8 cellular contexts compared by ENCODE assay signal in the genomic region with DNA sequence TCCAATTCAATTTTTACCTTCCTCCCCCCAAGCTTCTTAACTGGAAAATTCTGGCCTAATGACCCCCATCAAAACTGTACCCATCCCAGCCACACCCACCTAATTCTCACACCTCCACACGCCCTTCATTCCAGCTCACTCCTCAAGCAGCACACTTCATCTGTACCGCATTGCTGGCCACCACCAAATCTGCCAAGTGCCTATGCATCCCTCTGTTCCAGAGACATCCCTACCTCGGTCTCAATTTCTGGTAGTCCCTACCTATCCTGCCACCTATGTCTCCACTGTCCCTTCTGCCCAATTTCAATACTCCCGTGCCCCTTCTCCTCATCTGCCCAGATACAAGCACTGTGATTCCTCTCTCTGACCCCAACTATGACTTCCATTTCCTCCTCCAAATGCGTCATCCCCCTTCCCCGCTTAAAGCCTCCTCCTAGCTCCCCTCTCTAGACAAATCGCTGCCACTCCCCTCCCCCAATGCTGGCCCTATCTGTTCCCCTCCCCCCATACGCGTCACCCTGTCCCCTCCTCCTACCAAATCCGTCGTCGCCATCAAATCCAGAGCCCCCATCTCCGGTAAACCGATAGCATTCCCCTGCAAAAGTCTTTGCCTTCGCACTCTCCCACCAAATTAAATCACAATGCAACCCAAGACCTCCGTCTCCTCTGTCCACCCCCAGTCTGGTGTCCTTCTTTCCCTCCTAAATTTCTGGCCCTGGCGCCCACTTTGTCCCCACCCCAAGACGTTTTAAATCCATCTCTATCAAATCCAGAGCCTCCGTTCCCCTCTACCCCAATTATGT. TPM values are rescaled to one million over a fixed set of nuclear protein-coding genes. Genes with fewer than 3 reads are reported as not detected.
DNase-seq lines count a peak whose midpoint lies in the region; ATAC-seq and TF ChIP-seq lines count a peak whose summit lies in the region.

No MANE protein-coding gene starts in this region.

- no peak for ATAC-seq in GM21381 (IDR thresholded peaks at IDR 0.05; ENCODE audit: unreplicated experiment)

- H3K36me3 ChIP-seq in Karpas-422 (ENCODE audit: insufficient read depth, low read length) (no peaks in the 10 kb centered on the region), endodermal cell (ENCODE audit: control insufficient read depth, insufficient read depth, low read length) (peaks cover 31% of the 10 kb centered on the region), muscle layer of colon (ENCODE audit: insufficient read depth, low read length) (peaks cover 6% of the 10 kb centered on the region), stomach smooth muscle (ENCODE audit: control insufficient read depth in 2 of 2, insufficient read depth in 2 of 2, low read length in 2 of 2) (peaks cover 0 to 3% of the 10 kb centered on the region in 2 donors)

- H3K27ac ChIP-seq in Karpas-422 (ENCODE audit: low read length) (peak overlapping the region; percentile 49), endodermal cell (ENCODE audit: low read depth, low read length) (peak overlapping the region; percentile 36), muscle layer of colon (ENCODE audit: low read depth, low read length) (peak overlapping the region; percentile 95), stomach smooth muscle (ENCODE audit: low read length) (peak overlapping the region; percentile 96)

- peaks cover 38% of the 10 kb centered on the region for H3K4me1 Mint-ChIP-seq in activated CD4-positive, alpha-beta T cell treated with anti-CD3 and anti-CD28 coated beads, Interleukin-2, amount 10 ng/mL, durations not matched to agents 7 days and 5 days
- peaks cover 19% of the 10 kb centered on the region for H3K4me1 Mint-ChIP-seq in endodermal cell

- no peaks in the 10 kb centered on the region for H3K9me2 ChIP-seq in Karpas-422 (replicated peaks; ENCODE audit: insufficient read depth, low read length)

- H3K9me3 Mint-ChIP-seq in activated CD4-positive, alpha-beta T cell treated with anti-CD3 and anti-CD28 coated beads, Interleukin-2, amount 10 ng/mL, durations not matched to agents 7 days and 5 days: no peaks in the 10 kb centered on the region
- H3K9me3 Mint-ChIP-seq in endodermal cell: no peaks in the 10 kb centered on the region

- H3K9ac ChIP-seq in Karpas-422 (ENCODE audit: low read length): peak overlapping the region; percentile 98
- peak overlapping the region; percentile 89 for H3K9ac ChIP-seq in endodermal cell (ENCODE audit: extremely low read depth, low read length, poor library complexity, severe bottlenecking)
- peak overlapping the region; percentile 82 for H3K9ac ChIP-seq in muscle layer of colon (ENCODE audit: low read length)
- H3K9ac ChIP-seq in stomach smooth muscle (ENCODE audit: low read length in 2 of 2): peak overlapping the region; percentile 84 to 89

- H3K9me3 ChIP-seq in Karpas-422 (ENCODE audit: low read length) (no peaks in the 10 kb centered on the region), endodermal cell (ENCODE audit: control insufficient read depth, low read length) (no peaks in the 10 kb centered on the region), muscle layer of colon (ENCODE audit: low read length) (no peaks in the 10 kb centered on the region), stomach smooth muscle (ENCODE audit: control insufficient read depth in 2 of 2, low read length in 2 of 2) (no peaks in the 10 kb centered on the region)

- peaks cover 49% of the 10 kb centered on the region for H4K20me1 ChIP-seq in Karpas-422 (ENCODE audit: insufficient read depth, low read depth, low read length)

- 6 to 16% methylated on average over 13 to 19 of the region's 19 CpGs for WGBS in endodermal cell (ENCODE audit: insufficient coverage in 1 of 2, insufficient read length in 1 of 2), 2 experiments

- H3K4me3 Mint-ChIP-seq in activated CD4-positive, alpha-beta T cell treated with anti-CD3 and anti-CD28 coated beads, Interleukin-2, amount 10 ng/mL, durations not matched to agents 7 days and 5 days: no peak overlapping the region
- no peak overlapping the region for H3K4me3 Mint-ChIP-seq in endodermal cell

- peak overlapping the region; percentile 99 for H3K4me2 ChIP-seq in Karpas-422 (ENCODE audit: low read depth, low read length, poor library complexity, severe bottlenecking)

- peak overlapping the region; percentile 97 for H3K4me3 ChIP-seq in Karpas-422 (ENCODE audit: low read length)
- peak overlapping the region; percentile 99 for H3K4me3 ChIP-seq in endodermal cell (ENCODE audit: low read length)
- H3K4me3 ChIP-seq in muscle layer of colon (ENCODE audit: low read depth in 1 of 2, low read length in 2 of 2): peak overlapping the region; percentile 62 to 75
- H3K4me3 ChIP-seq in stomach smooth muscle (ENCODE audit: low read length in 2 of 2): peak overlapping the region; percentile 92 to 94

- POLR2A ChIA-PET in activated CD4-positive, alpha-beta T cell treated with anti-CD3 and anti-CD28 coated beads, Interleukin-2, amount 10 ng/mL, durations not matched to agents 7 days and 5 days (lab: Charles Lee): no interaction called here

- peaks cover 12% of the 10 kb centered on the region for H3K36me3 Mint-ChIP-seq in activated CD4-positive, alpha-beta T cell treated with anti-CD3 and anti-CD28 coated beads, Interleukin-2, amount 10 ng/mL, durations not matched to agents 7 days and 5 days (ENCODE audit: low read depth)
- peaks cover 10% of the 10 kb centered on the region for H3K36me3 Mint-ChIP-seq in endodermal cell (ENCODE audit: low read depth)

- no peaks in the 10 kb centered on the region for H3K27me3 Mint-ChIP-seq in activated CD4-positive, alpha-beta T cell treated with anti-CD3 and anti-CD28 coated beads, Interleukin-2, amount 10 ng/mL, durations not matched to agents 7 days and 5 days
- H3K27me3 Mint-ChIP-seq in endodermal cell (ENCODE audit: insufficient read depth): peaks cover 3% of the 10 kb centered on the region

- CTCF ChIA-PET in activated CD4-positive, alpha-beta T cell treated with anti-CD3 and anti-CD28 coated beads, Interleukin-2, amount 10 ng/mL, durations not matched to agents 7 days and 5 days (lab: Charles Lee): interaction anchor here (1.0 to 1.2 kb wide), 2 partner anchors 99 to 100 kb away, joined by 3 read pairs; a partner anchor contains a TSS

- H3K4me1 ChIP-seq in Karpas-422 (ENCODE audit: low read length): peaks cover 29% of the 10 kb centered on the region
- H3K4me1 ChIP-seq in endodermal cell (ENCODE audit: control insufficient read depth, insufficient read depth, low read length): peaks cover 3% of the 10 kb centered on the region
- H3K4me1 ChIP-seq in muscle layer of colon (ENCODE audit: insufficient read depth, low read length): peaks cover 62% of the 10 kb centered on the region
- H3K4me1 ChIP-seq in stomach smooth muscle (ENCODE audit: control insufficient read depth, insufficient read depth, low read length): peaks cover 54% of the 10 kb centered on the region

- H3K79me2 ChIP-seq in Karpas-422 (ENCODE audit: low read length): peaks cover 60% of the 10 kb centered on the region

- TF ChIP-seq CTCF in endodermal cell (conservative IDR thresholded peaks at IDR 0.05): no peak

- H3K27ac Mint-ChIP-seq in activated CD4-positive, alpha-beta T cell treated with anti-CD3 and anti-CD28 coated beads, Interleukin-2, amount 10 ng/mL, durations not matched to agents 7 days and 5 days: no peak overlapping the region
- no peak overlapping the region for H3K27ac Mint-ChIP-seq in endodermal cell

- H3K27me3 ChIP-seq in Karpas-422 (ENCODE audit: low read length) (no peaks in the 10 kb centered on the region), endodermal cell (ENCODE audit: control insufficient read depth, insufficient read depth, low read length, poor library complexity, severe bottlenecking) (no peaks in the 10 kb centered on the region), muscle layer of colon (ENCODE audit: control insufficient read depth in 1 of 2, insufficient read depth in 2 of 2, low read length in 2 of 2) (no peaks in the 10 kb centered on the region), stomach smooth muscle (ENCODE audit: control insufficient read depth in 1 of 2, insufficient read depth in 2 of 2, low read length in 2 of 2) (no peaks in the 10 kb centered on the region)

- peak; percentile 40 for DNase-seq in CD1c-positive myeloid dendritic cell (ENCODE audit: extremely low spot score)
- DNase-seq in Karpas-422: peak; percentile 79
- peak; percentile 59 for DNase-seq in activated CD4-positive, alpha-beta T cell treated with anti-CD3 and anti-CD28 coated beads, Interleukin-2, amount 10 ng/mL, durations not matched to agents 7 days and 5 days
- DNase-seq in endodermal cell: peak; percentile 84
- DNase-seq in SKM-1 treated with dmso at 0.1 percent for 144 hours (lab: John Stamatoyannopoulos, UW; ENCODE audit: unreplicated experiment): no peak

- H2AFZ ChIP-seq in Karpas-422 (ENCODE audit: low read length): no peak overlapping the region

RNA-seq across cellular contexts. Expression of a gene that starts 1.2 kb away (rescaled TPM):
- total RNA-seq in Karpas-422 (2014; rRNA removed; shearing (Covaris generic); ENCODE audit: low replicate concordance): 84.4 and 105 TPM in 2 replicates
- 100 to 1,000 TPM in 1 of 2 experiments, 10 to 100 TPM in 1; 94.7 to 107 TPM for total RNA-seq in activated CD4-positive, alpha-beta T cell treated with anti-CD3 and anti-CD28 coated beads, Interleukin-2, amount 10 ng/mL, durations not matched to agents 7 days and 5 days
- total RNA-seq in endodermal cell: 100 to 1,000 TPM; 226 to 235 TPM
- polyA plus RNA-seq in endodermal cell (2013, experiment 1 of 2): 162 TPM
- polyA plus RNA-seq in endodermal cell (2013, experiment 2 of 2): 156 TPM

RNA-seq across cellular contexts. Expression of a gene that starts 20.7 kb away (rescaled TPM):
- total RNA-seq in Karpas-422 (2014; rRNA removed; shearing (Covaris generic); ENCODE audit: low replicate concordance): 37.1 and 53.0 TPM in 2 replicates
- 1 to 10 TPM; 1.5 to 2.1 TPM for total RNA-seq in activated CD4-positive, alpha-beta T cell treated with anti-CD3 and anti-CD28 coated beads, Interleukin-2, amount 10 ng/mL, durations not matched to agents 7 days and 5 days
- total RNA-seq in endodermal cell: not detected
- polyA plus RNA-seq in endodermal cell (2013, experiment 1 of 2): not detected
- polyA plus RNA-seq in endodermal cell (2013, experiment 2 of 2): not detected

RNA-seq across cellular contexts. Expression of a gene that starts 30.2 kb away (rescaled TPM):
- 0.07 TPM in 1 of 2 replicates, not detected in the other for total RNA-seq in Karpas-422 (2014; rRNA removed; shearing (Covaris generic); ENCODE audit: low replicate concordance)
- total RNA-seq in activated CD4-positive, alpha-beta T cell treated with anti-CD3 and anti-CD28 coated beads, Interleukin-2, amount 10 ng/mL, durations not matched to agents 7 days and 5 days: 10 to 100 TPM; 13.5 to 15.1 TPM
- not detected for total RNA-seq in endodermal cell
- polyA plus RNA-seq in endodermal cell (2013, experiment 1 of 2): not detected
- not detected for polyA plus RNA-seq in endodermal cell (2013, experiment 2 of 2)

Comparison
In these comparisons a context has a peak if more than half of its experiments do, and no peak if none do; other contexts are left out.
1. H3K27ac ChIP-seq: peak in every context shown above with its lines; median percentile 96 in stomach smooth muscle; 95 in muscle layer of colon; 49 in Karpas-422; 36 in endodermal cell.
2. RNA of a gene that starts 20.7 kb away (total RNA-seq): 37.1 to 53.0 TPM in Karpas-422; 1.5 to 2.1 TPM in activated CD4-positive, alpha-beta T cell treated with anti-CD3 and anti-CD28 coated beads, Interleukin-2, amount 10 ng/mL, durations not matched to agents 7 days and 5 days and not detected in endodermal cell; every median in the first group is over 10 times any median in the second.
3. RNA of a gene that starts 30.2 kb away (total RNA-seq): 13.5 to 15.1 TPM in activated CD4-positive, alpha-beta T cell treated with anti-CD3 and anti-CD28 coated beads, Interleukin-2, amount 10 ng/mL, durations not matched to agents 7 days and 5 days; 0.07 TPM in Karpas-422 and not detected in endodermal cell; every median in the first group is over 10 times any median in the second.
4. Peak in every context shown above with its lines, with median percentiles within 50 percentile points of each other: H3K4me3 ChIP-seq and H3K9ac ChIP-seq.